Comparison of ENCODE assay signal across 30 cellular contexts in genomic region chr4:8648296-8648695, GRCh38. TPM values are rescaled to one million over a fixed set of nuclear protein-coding genes. Genes with fewer than 3 reads are reported as not detected.
"Had no signal": no experiment of that assay in that cellular context is flagged by ENCODE, and none has a peak within 500 bp of the region (broad histone marks: within the 10 kb centered on the region; RNA-seq: fewer than 3 reads in every experiment).

No MANE protein-coding gene starts in this region.

- H3K4me3 ChIP-seq: ascending aorta, cardiac muscle cell, K562, Peyer's patch, SJSA1 had no signal

- H3K27ac Mint-ChIP-seq: activated CD4-positive, alpha-beta T cell treated with anti-CD3 and anti-CD28 coated beads, Interleukin-2, amount 10 ng/mL, durations not matched to agents 24 days and 14 days; activated CD8-positive, alpha-beta T cell treated with anti-CD3 and anti-CD28 coated beads for 36 hours; activated naive CD8-positive, alpha-beta T cell treated with anti-CD3 and anti-CD28 coated beads for 36 hours; activated T-cell treated with anti-CD3 and anti-CD28 coated beads, Interleukin-2, amount 50 U/mL, for 72 hours; activated T-helper 17 cell treated with anti-CD3 and anti-CD28 coated beads, Interleukin-2, amount 50 U/mL, for 72 hours; T-helper 1 cell treated with Interleukin-12 subunit alpha and Interleukin-12 subunit beta and Interleukin-4 antibody, amounts not matched to agents 30 μg/mL and 1 μg/mL, for 36 hours; T-helper 2 cell treated with Interferon-gamma antibody and Interleukin-4, amounts not matched to agents 5 μg/mL and 100 μg/mL, for 36 hours had no signal

- H3K9me3 ChIP-seq: ascending aorta, Peyer's patch, SJSA1, SK-N-SH had no signal

- H3K4me1 Mint-ChIP-seq: activated CD4-positive, alpha-beta T cell treated with anti-CD3 and anti-CD28 coated beads, Interleukin-2, amount 10 ng/mL, durations not matched to agents 24 days and 14 days; activated naive CD8-positive, alpha-beta T cell treated with anti-CD3 and anti-CD28 coated beads for 36 hours; activated T-helper 17 cell treated with anti-CD3 and anti-CD28 coated beads, Interleukin-2, amount 50 U/mL, for 72 hours had no signal

- H3K4me1 ChIP-seq: ascending aorta, Peyer's patch, SJSA1 had no signal

- H3K9me3 Mint-ChIP-seq: activated CD4-positive, alpha-beta T cell treated with anti-CD3 and anti-CD28 coated beads, Interleukin-2, amount 10 ng/mL, durations not matched to agents 24 days and 14 days; activated CD8-positive, alpha-beta T cell treated with anti-CD3 and anti-CD28 coated beads for 36 hours; activated naive CD8-positive, alpha-beta T cell treated with anti-CD3 and anti-CD28 coated beads for 36 hours; activated T-cell treated with anti-CD3 and anti-CD28 coated beads, Interleukin-2, amount 50 U/mL, for 72 hours; activated T-helper 17 cell treated with anti-CD3 and anti-CD28 coated beads, Interleukin-2, amount 50 U/mL, for 72 hours; T-helper 1 cell treated with Interleukin-12 subunit alpha and Interleukin-12 subunit beta and Interleukin-4 antibody, amounts not matched to agents 30 μg/mL and 1 μg/mL, for 36 hours; T-helper 2 cell treated with Interferon-gamma antibody and Interleukin-4, amounts not matched to agents 5 μg/mL and 100 μg/mL, for 36 hours had no signal

- H3K36me3 Mint-ChIP-seq: activated naive CD8-positive, alpha-beta T cell treated with anti-CD3 and anti-CD28 coated beads for 36 hours had no signal

- H3K4me3 Mint-ChIP-seq: activated CD4-positive, alpha-beta T cell treated with anti-CD3 and anti-CD28 coated beads, Interleukin-2, amount 10 ng/mL, durations not matched to agents 24 days and 14 days; activated CD8-positive, alpha-beta T cell treated with anti-CD3 and anti-CD28 coated beads for 36 hours; activated naive CD8-positive, alpha-beta T cell treated with anti-CD3 and anti-CD28 coated beads for 36 hours; activated T-cell treated with anti-CD3 and anti-CD28 coated beads, Interleukin-2, amount 50 U/mL, for 72 hours; activated T-helper 17 cell treated with anti-CD3 and anti-CD28 coated beads, Interleukin-2, amount 50 U/mL, for 72 hours; T-helper 1 cell treated with Interleukin-12 subunit alpha and Interleukin-12 subunit beta and Interleukin-4 antibody, amounts not matched to agents 30 μg/mL and 1 μg/mL, for 36 hours; T-helper 2 cell treated with Interferon-gamma antibody and Interleukin-4, amounts not matched to agents 5 μg/mL and 100 μg/mL, for 36 hours had no signal

- H3K27me3 ChIP-seq: ascending aorta, cardiac muscle cell, Peyer's patch, SJSA1 had no signal

- DNase-seq: activated CD4-positive, alpha-beta T cell treated with anti-CD3 and anti-CD28 coated beads, Interleukin-2, amount 10 ng/mL, durations not matched to agents 24 days and 14 days; activated CD4-positive, alpha-beta T cell treated with anti-CD3 and anti-CD28 coated beads, Interleukin-2, amount 50 U/mL, for 4 hours; activated CD8-positive, alpha-beta T cell treated with anti-CD3 and anti-CD28 coated beads for 36 hours; activated effector memory CD4-positive, alpha-beta T cell treated with anti-CD3 and anti-CD28 coated beads, Interleukin-2, amount 50 U/mL, for 16 hours; activated naive CD4-positive, alpha-beta T cell; activated naive CD4-positive, alpha-beta T cell treated with anti-CD3 and anti-CD28 coated beads, Interleukin-2, amount 50 U/mL, for 16 hours; activated naive CD8-positive, alpha-beta T cell treated with anti-CD3 and anti-CD28 coated beads for 36 hours; activated T-cell treated with anti-CD3 and anti-CD28 coated beads, Interleukin-2, amount 50 U/mL, for 1 hour; activated T-cell treated with anti-CD3 and anti-CD28 coated beads, Interleukin-2, amount 50 U/mL, for 72 hours; amygdala; NCI-H1048; NCI-H1436; NCI-H1694; NCI-H1930; NCI-H2081 treated with DMSO at 0.1 percent for 48 hours; NCI-H345; NCI-H524 treated with DMSO at 0.1 percent for 48 hours; RPMI8226; SHP77 treated with DMSO at 0.1 percent for 48 hours; SK-N-SH had no signal

- ATAC-seq: activated CD8-positive, alpha-beta T cell treated with anti-CD3 and anti-CD28 coated beads for 36 hours; activated T-cell treated with anti-CD3 and anti-CD28 coated beads, Interleukin-2, amount 50 U/mL, for 72 hours; activated T-helper 17 cell treated with anti-CD3 and anti-CD28 coated beads, Interleukin-2, amount 50 U/mL, for 72 hours; K562; PC-3 had no signal

- H3K27ac ChIP-seq: ascending aorta, cardiac muscle cell, Peyer's patch, SJSA1 had no signal

- H3K27me3 Mint-ChIP-seq: activated CD4-positive, alpha-beta T cell treated with anti-CD3 and anti-CD28 coated beads, Interleukin-2, amount 10 ng/mL, durations not matched to agents 24 days and 14 days; activated CD8-positive, alpha-beta T cell treated with anti-CD3 and anti-CD28 coated beads for 36 hours; activated naive CD8-positive, alpha-beta T cell treated with anti-CD3 and anti-CD28 coated beads for 36 hours had no signal

- H3K36me3 ChIP-seq: ascending aorta, cardiac muscle cell, Peyer's patch, SJSA1 had no signal

RNA-seq across cellular contexts. Expression of gene CPZ, which starts 55.7 kb away (rescaled TPM):
- total RNA-seq: activated CD4-positive, alpha-beta T cell treated with anti-CD3 and anti-CD28 coated beads, Interleukin-2, amount 10 ng/mL, durations not matched to agents 24 days and 14 days; activated CD8-positive, alpha-beta T cell treated with anti-CD3 and anti-CD28 coated beads for 36 hours; activated naive CD8-positive, alpha-beta T cell treated with anti-CD3 and anti-CD28 coated beads for 36 hours; activated T-cell treated with anti-CD3 and anti-CD28 coated beads, Interleukin-2, amount 50 U/mL, for 72 hours; activated T-helper 17 cell treated with anti-CD3 and anti-CD28 coated beads, Interleukin-2, amount 50 U/mL, for 72 hours; MCF 10A had no signal
- polyA plus RNA-seq: SK-N-SH had no signal
